1 cellular context compared by ENCODE assay signal in the genomic region with DNA sequence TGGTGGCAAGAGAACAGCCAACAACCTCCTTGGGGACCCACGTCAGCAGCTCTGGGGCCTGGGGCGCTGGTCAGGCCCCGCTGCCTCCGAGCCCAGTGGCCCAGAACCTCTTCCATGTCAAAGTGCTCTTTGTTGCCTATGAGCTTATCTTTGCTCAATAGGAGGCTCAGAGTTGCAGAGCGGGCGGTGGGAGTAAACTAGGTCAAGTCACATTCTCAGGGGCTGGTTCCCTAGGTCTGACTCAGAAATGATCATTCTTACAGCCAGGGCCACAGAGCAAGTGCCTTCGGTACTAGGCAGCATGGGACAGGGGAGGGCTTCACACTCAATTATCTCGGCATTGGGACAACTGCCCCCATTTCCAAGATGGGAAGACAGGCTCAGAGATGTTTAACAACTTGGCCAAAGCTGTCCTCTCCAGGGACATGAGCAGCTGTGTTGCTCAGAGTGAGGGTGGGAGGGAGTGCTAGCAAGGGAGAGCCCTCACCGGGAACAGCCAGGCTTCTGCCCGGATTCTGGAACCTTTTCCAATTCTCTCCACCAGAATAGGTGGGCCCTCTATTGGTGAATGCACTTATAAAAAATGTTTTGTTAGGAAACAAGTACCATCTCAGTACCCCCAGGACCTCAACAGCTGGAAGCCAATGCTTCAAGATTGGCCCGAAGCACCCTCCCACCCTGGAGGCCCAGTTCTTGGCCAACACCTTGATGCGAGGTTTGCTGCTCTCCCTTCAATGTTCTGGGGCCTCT.
TF ChIP-seq lines count a peak whose summit lies in the region.

No MANE protein-coding gene starts in this region.

TF ChIP-seq in HepG2, 621 proteins besides CTCF, POLR2A, EP300 and RAD21:
- TF ChIP-seq, protein P1, sequence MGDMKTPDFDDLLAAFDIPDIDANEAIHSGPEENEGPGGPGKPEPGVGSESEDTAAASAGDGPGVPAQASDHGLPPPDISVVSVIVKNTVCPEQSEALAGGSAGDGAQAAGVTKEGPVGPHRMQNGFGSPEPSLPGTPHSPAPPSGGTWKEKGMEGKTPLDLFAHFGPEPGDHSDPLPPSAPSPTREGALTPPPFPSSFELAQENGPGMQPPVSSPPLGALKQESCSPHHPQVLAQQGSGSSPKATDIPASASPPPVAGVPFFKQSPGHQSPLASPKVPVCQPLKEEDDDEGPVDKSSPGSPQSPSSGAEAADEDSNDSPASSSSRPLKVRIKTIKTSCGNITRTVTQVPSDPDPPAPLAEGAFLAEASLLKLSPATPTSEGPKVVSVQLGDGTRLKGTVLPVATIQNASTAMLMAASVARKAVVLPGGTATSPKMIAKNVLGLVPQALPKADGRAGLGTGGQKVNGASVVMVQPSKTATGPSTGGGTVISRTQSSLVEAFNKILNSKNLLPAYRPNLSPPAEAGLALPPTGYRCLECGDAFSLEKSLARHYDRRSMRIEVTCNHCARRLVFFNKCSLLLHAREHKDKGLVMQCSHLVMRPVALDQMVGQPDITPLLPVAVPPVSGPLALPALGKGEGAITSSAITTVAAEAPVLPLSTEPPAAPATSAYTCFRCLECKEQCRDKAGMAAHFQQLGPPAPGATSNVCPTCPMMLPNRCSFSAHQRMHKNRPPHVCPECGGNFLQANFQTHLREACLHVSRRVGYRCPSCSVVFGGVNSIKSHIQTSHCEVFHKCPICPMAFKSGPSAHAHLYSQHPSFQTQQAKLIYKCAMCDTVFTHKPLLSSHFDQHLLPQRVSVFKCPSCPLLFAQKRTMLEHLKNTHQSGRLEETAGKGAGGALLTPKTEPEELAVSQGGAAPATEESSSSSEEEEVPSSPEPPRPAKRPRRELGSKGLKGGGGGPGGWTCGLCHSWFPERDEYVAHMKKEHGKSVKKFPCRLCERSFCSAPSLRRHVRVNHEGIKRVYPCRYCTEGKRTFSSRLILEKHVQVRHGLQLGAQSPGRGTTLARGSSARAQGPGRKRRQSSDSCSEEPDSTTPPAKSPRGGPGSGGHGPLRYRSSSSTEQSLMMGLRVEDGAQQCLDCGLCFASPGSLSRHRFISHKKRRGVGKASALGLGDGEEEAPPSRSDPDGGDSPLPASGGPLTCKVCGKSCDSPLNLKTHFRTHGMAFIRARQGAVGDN (CRISPR knock-in tag; IDR thresholded peaks at IDR 0.05), result peak; percentile 20; the same call in 1 of the 2 replicates
- TF ChIP-seq IRF1 (CRISPR knock-in tag; IDR thresholded peaks at IDR 0.05; ENCODE audit: low read depth) (no peak), ZNF205 (CRISPR knock-in tag; IDR thresholded peaks at IDR 0.05) (0 out of 2 replicates have a peak, but pooled peaks have one; percentile 52), ZNF549 (CRISPR knock-in tag; IDR thresholded peaks at IDR 0.05) (no peak), DPF2 (CRISPR knock-in tag; IDR thresholded peaks at IDR 0.05; ENCODE audit: borderline replicate concordance, low read depth) (no peak), HNRNPLL (IDR thresholded peaks at IDR 0.05; ENCODE audit: low read depth, low read length, poor library complexity, severe bottlenecking) (peak; percentile 17), ZNF629 (CRISPR knock-in tag; conservative IDR thresholded peaks at IDR 0.05) (peak; percentile 68)
TF ChIP-seq in HepG2: peak in this region for 4.
